20 cellular contexts compared by ENCODE assay signal in genomic region chr9:37100317-37100716, GRCh38. TPM values are rescaled to one million over a fixed set of nuclear protein-coding genes. Genes with fewer than 3 reads are reported as not detected.
A peak's percentile ranks its signal among the peaks of the same experiment; 100 is the strongest.
DNase-seq lines count a peak whose midpoint lies in the region; ATAC-seq and TF ChIP-seq lines count a peak whose summit lies in the region.
"Had no signal": no experiment of that assay in that cellular context is flagged by ENCODE, and none has a peak within 500 bp of the region (broad histone marks: within the 10 kb centered on the region; RNA-seq: fewer than 3 reads in every experiment).

No MANE protein-coding gene starts in this region.

- no peak overlapping the region for H3K4me3 Mint-ChIP-seq in type B pancreatic cell
- H3K4me3 Mint-ChIP-seq: activated naive CD4-positive, alpha-beta T cell treated with anti-CD3 and anti-CD28 coated beads for 36 hours; activated T-cell treated with anti-CD3 and anti-CD28 coated beads, Interleukin-2, amount 50 U/mL, for 4 hours; HFFc6 had no signal

- no peaks in the 10 kb centered on the region for H3K9me3 Mint-ChIP-seq in type B pancreatic cell
- H3K9me3 Mint-ChIP-seq: activated naive CD4-positive, alpha-beta T cell treated with anti-CD3 and anti-CD28 coated beads for 36 hours; activated T-cell treated with anti-CD3 and anti-CD28 coated beads, Interleukin-2, amount 50 U/mL, for 4 hours; HFFc6; IgD-negative memory B cell had no signal

- DNase-seq in DMS53 (lab: John Stamatoyannopoulos, UW) (peak; percentile 20), DMS53 treated with DMSO at 0.1 percent for 48 hours (lab: John Stamatoyannopoulos, UW; ENCODE audit: unreplicated experiment) (no peak), SW480 (ENCODE audit: low spot score) (peak; percentile 36), glomerular visceral epithelial cell (ENCODE audit: extremely low spot score) (peak; percentile 46), type B pancreatic cell (ENCODE audit: extremely low spot score, unreplicated experiment) (no peak), GM20000 (ENCODE audit: low spot score) (no peak), left ventricle myocardium superior (no peak)
- DNase-seq: activated CD4-positive, alpha-beta T cell treated with anti-CD3 and anti-CD28 coated beads for 1 hour; activated naive CD4-positive, alpha-beta T cell treated with anti-CD3 and anti-CD28 coated beads for 36 hours; activated T-cell treated with anti-CD3 and anti-CD28 coated beads, Interleukin-2, amount 50 U/mL, for 4 hours; central memory CD4-positive, alpha-beta T cell; HFFc6; left colon; MV-4-11; NCI-H187; stimulated activated CD4-positive, alpha-beta T cell treated with anti-CD3 and anti-CD28 coated beads, Interleukin-4, amount 100 ng/mL, for 4 hours; T1000; upper lobe of left lung had no signal

- ATAC-seq in GM21619 (IDR thresholded peaks at IDR 0.05; ENCODE audit: unreplicated experiment) (no peak), left ventricle myocardium superior (no peak)
- ATAC-seq: activated T-cell treated with anti-CD3 and anti-CD28 coated beads, Interleukin-2, amount 50 U/mL, for 4 hours; left colon had no signal

- intact Hi-C loops in left ventricle myocardium superior (cut with micrococcal nuclease): no loop called here

- H3K36me3 Mint-ChIP-seq in type B pancreatic cell: no peaks in the 10 kb centered on the region
- H3K36me3 Mint-ChIP-seq: IgD-negative memory B cell had no signal

- no peak for TF ChIP-seq CTCF in type B pancreatic cell (conservative IDR thresholded peaks at IDR 0.05)
- TF ChIP-seq CTCF in GM20000 (IDR thresholded peaks at IDR 0.05; ENCODE audit: extremely low read depth, missing control alignments): no peak

- H3K27ac Mint-ChIP-seq in type B pancreatic cell: peak overlapping the region; percentile 68
- H3K27ac Mint-ChIP-seq: activated naive CD4-positive, alpha-beta T cell treated with anti-CD3 and anti-CD28 coated beads for 36 hours; HFFc6 had no signal

- H3K4me1 Mint-ChIP-seq in type B pancreatic cell (ENCODE audit: unreplicated experiment): no peaks in the 10 kb centered on the region

- peaks cover 4% of the 10 kb centered on the region for H3K27me3 Mint-ChIP-seq in type B pancreatic cell
- H3K27me3 Mint-ChIP-seq: IgD-negative memory B cell had no signal

RNA-seq across cellular contexts. Expression of gene ZCCHC7, which starts 20.1 kb away (rescaled TPM):
- total RNA-seq in type B pancreatic cell (ENCODE audit: low replicate concordance): 20.3 and 23.0 TPM in 2 replicates
- total RNA-seq in left ventricle myocardium superior: 9.0 TPM

Comparison
In these comparisons a context has a peak if more than half of its experiments do, and no peak if none do; other contexts are left out.
1. DNase-seq: peak in DMS53 (single experiment), SW480 (single experiment) and glomerular visceral epithelial cell (single experiment); none in DMS53 treated with DMSO at 0.1 percent for 48 hours (single experiment), type B pancreatic cell (single experiment), GM20000 (single experiment) and left ventricle myocardium superior (single experiment).